10 cellular contexts compared by ENCODE assay signal in the genomic region with DNA sequence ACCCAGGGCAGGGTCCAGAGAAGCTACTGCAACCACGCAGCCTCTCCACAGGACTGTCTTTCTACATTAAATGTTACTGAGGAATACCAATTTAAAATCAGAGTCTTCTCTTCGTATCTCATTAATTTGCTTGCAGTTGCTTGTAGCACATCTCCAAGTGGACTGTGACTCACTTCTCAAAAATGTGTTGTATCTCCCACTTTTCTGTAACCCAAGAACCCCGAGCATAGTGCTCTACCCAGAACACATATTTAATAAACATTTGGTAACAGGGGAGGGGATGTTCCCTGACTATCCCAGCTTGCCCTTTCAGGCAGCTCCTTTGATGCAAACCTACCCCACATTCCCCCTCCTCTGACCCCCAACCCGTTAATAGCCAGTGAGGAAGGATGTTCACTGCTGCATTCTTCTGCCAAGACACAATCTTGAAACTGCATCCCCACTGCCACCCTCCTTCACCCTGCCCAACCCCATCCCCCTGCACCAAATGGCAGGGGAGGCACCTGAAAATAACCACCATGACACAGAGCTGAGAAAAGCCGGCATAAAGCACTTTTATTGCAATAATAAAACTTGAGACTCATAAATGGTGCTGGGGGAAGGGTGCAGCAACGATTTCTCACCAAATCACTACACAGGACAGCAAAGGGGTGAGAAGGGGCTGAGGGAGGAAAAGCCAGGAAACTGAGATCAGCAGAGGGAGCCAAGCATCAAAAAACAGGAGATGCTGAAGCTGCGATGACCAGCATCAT. TPM values are rescaled to one million over a fixed set of nuclear protein-coding genes. Genes with fewer than 3 reads are reported as not detected.
DNase-seq lines count a peak whose midpoint lies in the region; ATAC-seq and TF ChIP-seq lines count a peak whose summit lies in the region.
"Had no signal": no experiment of that assay in that cellular context is flagged by ENCODE, and none has a peak within 500 bp of the region (broad histone marks: within the 10 kb centered on the region; RNA-seq: fewer than 3 reads in every experiment).

No MANE protein-coding gene starts in this region.

- no peak overlapping the region for H3K4me3 Mint-ChIP-seq in activated CD4-positive, alpha-beta memory T cell treated with anti-CD3 and anti-CD28 coated beads for 36 hours
- H3K4me3 Mint-ChIP-seq in activated CD4-positive, alpha-beta memory T cell treated with anti-CD3 and anti-CD28 coated beads, Interleukin-2, amount 10 ng/mL, durations not matched to agents 7 days and 5 days = no peak overlapping the region
- no peak overlapping the region for H3K4me3 Mint-ChIP-seq in activated CD8-positive, alpha-beta T cell treated with anti-CD3 and anti-CD28 coated beads, Interleukin-2, amount 10 ng/mL, durations not matched to agents 7 days and 5 days

- peaks cover 54% of the 10 kb centered on the region for H3K36me3 Mint-ChIP-seq in activated CD4-positive, alpha-beta memory T cell treated with anti-CD3 and anti-CD28 coated beads for 36 hours
- peaks cover 80% of the 10 kb centered on the region for H3K36me3 Mint-ChIP-seq in activated CD4-positive, alpha-beta memory T cell treated with anti-CD3 and anti-CD28 coated beads, Interleukin-2, amount 10 ng/mL, durations not matched to agents 7 days and 5 days (ENCODE audit: low read depth)
- peaks cover 85% of the 10 kb centered on the region for H3K36me3 Mint-ChIP-seq in activated CD8-positive, alpha-beta T cell treated with anti-CD3 and anti-CD28 coated beads, Interleukin-2, amount 10 ng/mL, durations not matched to agents 7 days and 5 days (ENCODE audit: low read depth)

- peaks cover 44% of the 10 kb centered on the region for H3K4me1 Mint-ChIP-seq in activated CD4-positive, alpha-beta memory T cell treated with anti-CD3 and anti-CD28 coated beads for 36 hours (ENCODE audit: low read depth)
- peaks cover 42% of the 10 kb centered on the region for H3K4me1 Mint-ChIP-seq in activated CD4-positive, alpha-beta memory T cell treated with anti-CD3 and anti-CD28 coated beads, Interleukin-2, amount 10 ng/mL, durations not matched to agents 7 days and 5 days
- peaks cover 64% of the 10 kb centered on the region for H3K4me1 Mint-ChIP-seq in activated CD8-positive, alpha-beta T cell treated with anti-CD3 and anti-CD28 coated beads, Interleukin-2, amount 10 ng/mL, durations not matched to agents 7 days and 5 days (ENCODE audit: low read depth)

- DNase-seq in activated CD4-positive, alpha-beta memory T cell treated with anti-CD3 and anti-CD28 coated beads for 36 hours = no peak
- no peak for DNase-seq in activated CD4-positive, alpha-beta memory T cell treated with anti-CD3 and anti-CD28 coated beads, Interleukin-2, amount 10 ng/mL, durations not matched to agents 7 days and 5 days
- DNase-seq in activated CD8-positive, alpha-beta T cell treated with anti-CD3 and anti-CD28 coated beads, Interleukin-2, amount 10 ng/mL, durations not matched to agents 7 days and 5 days = no peak
- DNase-seq in fibroblast of the aortic adventitia (ENCODE audit: low read depth) (peak; percentile 48), Right ventricle myocardium superior (no peak), H4 (ENCODE audit: low spot score) (no peak)
- DNase-seq in activated T-cell treated with anti-CD3 and anti-CD28 coated beads, Interleukin-2, amount 50 U/mL, for 1 hour = no peak
- DNase-seq: NCI-H2029 had no signal

- no peaks in the 10 kb centered on the region for H3K27me3 Mint-ChIP-seq in activated CD4-positive, alpha-beta memory T cell treated with anti-CD3 and anti-CD28 coated beads for 36 hours
- H3K27me3 Mint-ChIP-seq in activated CD4-positive, alpha-beta memory T cell treated with anti-CD3 and anti-CD28 coated beads, Interleukin-2, amount 10 ng/mL, durations not matched to agents 7 days and 5 days = no peaks in the 10 kb centered on the region
- H3K27me3 Mint-ChIP-seq in activated CD8-positive, alpha-beta T cell treated with anti-CD3 and anti-CD28 coated beads, Interleukin-2, amount 10 ng/mL, durations not matched to agents 7 days and 5 days (ENCODE audit: low read depth) = no peaks in the 10 kb centered on the region

- peak overlapping the region; percentile 18 for H3K27ac Mint-ChIP-seq in activated CD4-positive, alpha-beta memory T cell treated with anti-CD3 and anti-CD28 coated beads for 36 hours
- H3K27ac Mint-ChIP-seq in activated CD4-positive, alpha-beta memory T cell treated with anti-CD3 and anti-CD28 coated beads, Interleukin-2, amount 10 ng/mL, durations not matched to agents 7 days and 5 days = no peak overlapping the region
- peak overlapping the region; percentile 48 for H3K27ac Mint-ChIP-seq in activated CD8-positive, alpha-beta T cell treated with anti-CD3 and anti-CD28 coated beads, Interleukin-2, amount 10 ng/mL, durations not matched to agents 7 days and 5 days

- peaks cover 58% of the 10 kb centered on the region for H3K36me3 ChIP-seq in skeletal muscle satellite cell (ENCODE audit: insufficient read depth, low read length)

- intact Hi-C loops in activated CD4-positive, alpha-beta memory T cell treated with anti-CD3 and anti-CD28 coated beads for 36 hours (cut with micrococcal nuclease) = no loop called here
- intact Hi-C loops in Right ventricle myocardium superior (cut with DNase I) = no loop called here

- H3K9ac ChIP-seq in skeletal muscle satellite cell (ENCODE audit: low read depth, low read length) = peak overlapping the region; percentile 15

- H3K4me3 ChIP-seq in fibroblast of the aortic adventitia (ENCODE audit: low read depth, low read length) (no peak overlapping the region), skeletal muscle satellite cell (ENCODE audit: low read length) (no peak overlapping the region)
- H3K4me3 ChIP-seq: smooth muscle cell had no signal

- TF ChIP-seq CTCF in fibroblast of the aortic adventitia (IDR thresholded peaks at IDR 0.05; ENCODE audit: insufficient read depth, low read length) = no peak

- ATAC-seq in activated CD8-positive, alpha-beta T cell treated with anti-CD3 and anti-CD28 coated beads, Interleukin-2, amount 10 ng/mL, durations not matched to agents 7 days and 5 days = no peak
- ATAC-seq in Right ventricle myocardium superior (ENCODE audit: poor library complexity) = no peak

- H3K4me2 ChIP-seq in skeletal muscle satellite cell (ENCODE audit: low read length) = peak overlapping the region; percentile 49
- H3K4me2 ChIP-seq: smooth muscle cell had no signal

- POLR2A ChIA-PET in activated CD4-positive, alpha-beta memory T cell treated with anti-CD3 and anti-CD28 coated beads for 36 hours (lab: Charles Lee) = no interaction called here
- POLR2A ChIA-PET in activated CD4-positive, alpha-beta memory T cell treated with anti-CD3 and anti-CD28 coated beads, Interleukin-2, amount 10 ng/mL, durations not matched to agents 7 days and 5 days (lab: Charles Lee) = no interaction called here
- POLR2A ChIA-PET in activated CD8-positive, alpha-beta T cell treated with anti-CD3 and anti-CD28 coated beads, Interleukin-2, amount 10 ng/mL, durations not matched to agents 7 days and 5 days (lab: Charles Lee) = no interaction called here

- peaks cover 2% of the 10 kb centered on the region for H3K9me3 Mint-ChIP-seq in activated CD4-positive, alpha-beta memory T cell treated with anti-CD3 and anti-CD28 coated beads for 36 hours
- H3K9me3 Mint-ChIP-seq in activated CD4-positive, alpha-beta memory T cell treated with anti-CD3 and anti-CD28 coated beads, Interleukin-2, amount 10 ng/mL, durations not matched to agents 7 days and 5 days = no peaks in the 10 kb centered on the region
- no peaks in the 10 kb centered on the region for H3K9me3 Mint-ChIP-seq in activated CD8-positive, alpha-beta T cell treated with anti-CD3 and anti-CD28 coated beads, Interleukin-2, amount 10 ng/mL, durations not matched to agents 7 days and 5 days (ENCODE audit: insufficient read depth)

- no peaks in the 10 kb centered on the region for H3K27me3 ChIP-seq in skeletal muscle satellite cell (ENCODE audit: control insufficient read depth, insufficient read depth, low read length)

- H3K4me1 ChIP-seq in skeletal muscle satellite cell (ENCODE audit: control insufficient read depth, insufficient read depth, low read length) = peaks cover 42% of the 10 kb centered on the region

- no peaks in the 10 kb centered on the region for H3K9me3 ChIP-seq in skeletal muscle satellite cell (replicated peaks; ENCODE audit: low read length)

- CTCF ChIA-PET in activated CD4-positive, alpha-beta memory T cell treated with anti-CD3 and anti-CD28 coated beads for 36 hours (lab: Charles Lee) = no interaction called here
- CTCF ChIA-PET in activated CD4-positive, alpha-beta memory T cell treated with anti-CD3 and anti-CD28 coated beads, Interleukin-2, amount 10 ng/mL, durations not matched to agents 7 days and 5 days (lab: Charles Lee) = no interaction called here
- CTCF ChIA-PET in activated CD8-positive, alpha-beta T cell treated with anti-CD3 and anti-CD28 coated beads, Interleukin-2, amount 10 ng/mL, durations not matched to agents 7 days and 5 days (lab: Charles Lee) = interaction anchor here (1.3 kb wide), 1 partner anchor 12 kb away, joined by 4 read pairs; no protein-coding TSS in a partner anchor

RNA-seq across cellular contexts. Expression of gene FKBP1A, which starts 24.2 kb away (rescaled TPM):
- 100 to 1,000 TPM; 247 to 252 TPM for total RNA-seq in activated CD4-positive, alpha-beta memory T cell treated with anti-CD3 and anti-CD28 coated beads for 36 hours
- total RNA-seq in activated CD4-positive, alpha-beta memory T cell treated with anti-CD3 and anti-CD28 coated beads, Interleukin-2, amount 10 ng/mL, durations not matched to agents 7 days and 5 days = 100 to 1,000 TPM; 205 to 207 TPM
- total RNA-seq in activated CD8-positive, alpha-beta T cell treated with anti-CD3 and anti-CD28 coated beads, Interleukin-2, amount 10 ng/mL, durations not matched to agents 7 days and 5 days = 100 to 1,000 TPM; 288 to 291 TPM
- total RNA-seq in fibroblast of the aortic adventitia (ENCODE audit: low replicate concordance) (39.3 and 200 TPM in 2 replicates), Right ventricle myocardium superior (112 TPM)
- total RNA-seq in skeletal muscle satellite cell (2012; rRNA removed) = 203 and 233 TPM in 2 replicates
- 124 and 134 TPM in 2 replicates for total RNA-seq in H4 (2014; rRNA removed; shearing (Covaris generic))

RNA-seq across cellular contexts. Expression of gene SDCBP2, which starts 39.7 kb away (rescaled TPM):
- 1 to 10 TPM; 4.4 to 5.9 TPM for total RNA-seq in activated CD4-positive, alpha-beta memory T cell treated with anti-CD3 and anti-CD28 coated beads for 36 hours
- total RNA-seq in activated CD4-positive, alpha-beta memory T cell treated with anti-CD3 and anti-CD28 coated beads, Interleukin-2, amount 10 ng/mL, durations not matched to agents 7 days and 5 days = 1 to 10 TPM; 3.1 to 3.2 TPM
- total RNA-seq in activated CD8-positive, alpha-beta T cell treated with anti-CD3 and anti-CD28 coated beads, Interleukin-2, amount 10 ng/mL, durations not matched to agents 7 days and 5 days = 1 to 10 TPM; 1.9 to 2.0 TPM
- total RNA-seq in fibroblast of the aortic adventitia (ENCODE audit: low replicate concordance) (1.4 and 2.3 TPM in 2 replicates), Right ventricle myocardium superior (2.5 TPM)
- total RNA-seq in skeletal muscle satellite cell (2012; rRNA removed) = 0.76 and 1.7 TPM in 2 replicates
- 0.29 and 0.56 TPM in 2 replicates for total RNA-seq in H4 (2014; rRNA removed; shearing (Covaris generic))
